Comparison of ENCODE assay signal across 8 cellular contexts in genomic region chr6:26022166-26022510, GRCh38. TPM values are rescaled to one million over a fixed set of nuclear protein-coding genes. Genes with fewer than 3 reads are reported as not detected.
DNase-seq lines count a peak whose midpoint lies in the region; ATAC-seq, FAIRE-seq and TF ChIP-seq lines count a peak whose summit lies in the region.

No MANE protein-coding gene starts in this region.

- H3K79me2 ChIP-seq in SK-N-SH (ENCODE audit: insufficient read depth) = no peaks in the 10 kb centered on the region

- no peaks in the 10 kb centered on the region for H3K9me3 Mint-ChIP-seq in activated T-cell treated with anti-CD3 and anti-CD28 coated beads, Interleukin-2, amount 50 U/mL, for 4 hours

- H3K36me3 ChIP-seq in SK-N-SH (replicated peaks in 1 of 2; ENCODE audit: control insufficient read depth in 1 of 2, insufficient read depth in 2 of 2, low read length in 1 of 2) = no peaks in the 10 kb centered on the region
- H3K36me3 ChIP-seq in small intestine (ENCODE audit: control insufficient read depth in 2 of 2, insufficient read depth in 2 of 2, low read length in 2 of 2) = no peaks in the 10 kb centered on the region

- no peaks in the 10 kb centered on the region for H3K36me3 Mint-ChIP-seq in activated T-cell treated with anti-CD3 and anti-CD28 coated beads, Interleukin-2, amount 50 U/mL, for 4 hours (ENCODE audit: insufficient read depth)

- H3K4me3 Mint-ChIP-seq in activated T-cell treated with anti-CD3 and anti-CD28 coated beads, Interleukin-2, amount 50 U/mL, for 4 hours = peak overlapping the region; percentile 90

- H3K9me3 ChIP-seq in SK-N-SH (no peaks in the 10 kb centered on the region), small intestine (ENCODE audit: control insufficient read depth, low read depth) (no peaks in the 10 kb centered on the region)

- CTCF ChIA-PET in SK-N-SH (lab: Yijun Ruan, JAX) = interaction anchor here (3.7 kb wide), 1 partner anchor 29 kb away, joined by 28 read pairs; no protein-coding TSS in a partner anchor

- no peak for TF ChIP-seq CTCF in SK-N-SH (IDR thresholded peaks at IDR 0.05)

- peak overlapping the region; percentile 90 for H3K9ac ChIP-seq in SK-N-SH

- H4K20me1 ChIP-seq in SK-N-SH (ENCODE audit: insufficient read depth) = no peaks in the 10 kb centered on the region

- H3K4me1 ChIP-seq in SK-N-SH (ENCODE audit: control insufficient read depth in 1 of 2, insufficient read depth in 2 of 2, low read depth in 1 of 2, low read length in 1 of 2) (peaks cover 5 to 21% of the 10 kb centered on the region in 2 experiments; a peak in 3 of 4 replicates), small intestine (ENCODE audit: control insufficient read depth in 2 of 2, insufficient read depth in 1 of 2, low read depth in 1 of 2, low read length in 1 of 2) (peaks cover 2% of the 10 kb centered on the region in 2 donors)

- no peak for TF ChIP-seq RAD21 in SK-N-SH (IDR thresholded peaks at IDR 0.05; ENCODE audit: low read length)

- H3K4me2 ChIP-seq in SK-N-SH = peak overlapping the region; percentile 96

- H3K4me1 Mint-ChIP-seq in activated T-cell treated with anti-CD3 and anti-CD28 coated beads, Interleukin-2, amount 50 U/mL, for 4 hours (ENCODE audit: low read depth) = peaks cover 50% of the 10 kb centered on the region

- no peaks in the 10 kb centered on the region for H3K9me2 ChIP-seq in SK-N-SH

- H3K4me3 ChIP-seq in SK-N-SH (ENCODE audit: low read depth in 2 of 2, low read length in 1 of 2) (peak overlapping the region; percentile 75 to 78), small intestine (ENCODE audit: low read depth in 1 of 2, low read length in 2 of 2) (peak overlapping the region in 1 of 2 donors; percentile 24)

- no peaks in the 10 kb centered on the region for H3K27me3 ChIP-seq in SK-N-SH (ENCODE audit: insufficient read depth)
- H3K27me3 ChIP-seq in small intestine (ENCODE audit: control insufficient read depth in 2 of 2, insufficient read depth in 2 of 2, low read length in 2 of 2) = no peaks in the 10 kb centered on the region

- H3F3A ChIP-seq in SK-N-SH (replicated peaks; ENCODE audit: insufficient read depth) = peaks cover 44% of the 10 kb centered on the region

- H2AFZ ChIP-seq in SK-N-SH (ENCODE audit: low read depth) = peak overlapping the region; percentile 74

- no peaks in the 10 kb centered on the region for H3K27me3 Mint-ChIP-seq in activated T-cell treated with anti-CD3 and anti-CD28 coated beads, Interleukin-2, amount 50 U/mL, for 4 hours (ENCODE audit: low read depth)

- no peak for DNase-seq in activated T-cell treated with anti-CD3 and anti-CD28 coated beads, Interleukin-2, amount 50 U/mL, for 4 hours
- DNase-seq in activated T-cell treated with anti-CD3 and anti-CD28 coated beads, Interleukin-2, amount 50 U/mL, for 1 hour = no peak
- DNase-seq in NCI-H1105 (lab: John Stamatoyannopoulos, UW) (peak; percentile 71), SK-N-SH (peak; percentile 45), cerebellar cortex (ENCODE audit: low spot score) (peak; percentile 95), small intestine (peak; percentile 74)

- FAIRE-seq in islet of Langerhans (lab: Jason Lieb, UNC) (peak; percentile 94), small intestine (lab: Jason Lieb, UNC) (no peak)

- POLR2A ChIA-PET in SK-N-SH (lab: Yijun Ruan, JAX) = interaction anchor here (0.8 to 5.0 kb wide), 19 partner anchors 10 to 1871 kb away, joined by 3 to 114 read pairs (median 7); a partner anchor contains a TSS

- peak overlapping the region; percentile 93 to 99 for H3K27ac ChIP-seq in SK-N-SH (ENCODE audit: low read depth in 2 of 2, low read length in 1 of 2)
- H3K27ac ChIP-seq in small intestine (ENCODE audit: low read depth in 1 of 2, low read length in 1 of 2) = peak overlapping the region; percentile 92 to 99

- no peak for ATAC-seq in activated T-cell treated with anti-CD3 and anti-CD28 coated beads, Interleukin-2, amount 50 U/mL, for 4 hours
- no peak for ATAC-seq in GM19328 (IDR thresholded peaks at IDR 0.05; ENCODE audit: unreplicated experiment)

- 7% methylated on average over 6 of the region's 6 CpGs for WGBS in SK-N-SH (ENCODE audit: low lambda C conversion rate)
- 5 to 8% (median 6%) methylated on average over 6 of the region's 6 CpGs for WGBS in small intestine, 3 donors

- TF ChIP-seq EP300 in SK-N-SH (IDR thresholded peaks at IDR 0.05; ENCODE audit: borderline replicate concordance in 1 of 2, low read depth in 1 of 2, low read length in 1 of 2) = no peak

TF ChIP-seq in SK-N-SH, 30 proteins besides CTCF, POLR2A, EP300 and RAD21:
- TF ChIP-seq GABPA (IDR thresholded peaks at IDR 0.05; ENCODE audit: low read depth) (no peak), RFX5 (IDR thresholded peaks at IDR 0.05; ENCODE audit: low read length) (peak; percentile 79)

RNA-seq across cellular contexts. Expression of gene TRIM38, which starts 59.5 kb away (rescaled TPM):
- 10 to 100 TPM in 2 of 3 donors, 1 to 10 TPM in 1; 9.3 to 14.5 (median 11.3) TPM for total RNA-seq in activated T-cell treated with anti-CD3 and anti-CD28 coated beads, Interleukin-2, amount 50 U/mL, for 4 hours
- 0.62 and 0.88 TPM in 2 replicates for polyA plus RNA-seq in SK-N-SH (2012; rRNA removed)
- polyA plus RNA-seq in SK-N-SH (2012; cell fraction: cytosol; rRNA removed) = 0.55 and 0.62 TPM in 2 replicates
- 1.6 and 2.5 TPM in 2 replicates for polyA plus RNA-seq in SK-N-SH (2012; cell fraction: nucleus; rRNA removed)
- polyA plus RNA-seq in small intestine = 1 to 10 TPM; 3.5 to 6.3 (median 5.8) TPM

Comparison
In these comparisons a context has a peak if more than half of its experiments do, and no peak if none do; other contexts are left out.
1. DNase-seq: peak in NCI-H1105 (single experiment), SK-N-SH (single experiment), cerebellar cortex (single experiment) and small intestine (single experiment); none in activated T-cell treated with anti-CD3 and anti-CD28 coated beads, Interleukin-2, amount 50 U/mL, for 4 hours (single experiment) and activated T-cell treated with anti-CD3 and anti-CD28 coated beads, Interleukin-2, amount 50 U/mL, for 1 hour (single experiment).